In genomic region chr3:44761347-44762169, GRCh38 we compare ENCODE assay signal across 8 cellular contexts. TPM values are rescaled to one million over a fixed set of nuclear protein-coding genes. Genes with fewer than 3 reads are reported as not detected.
A peak's percentile ranks its signal among the peaks of the same experiment; 100 is the strongest.
DNase-seq lines count a peak whose midpoint lies in the region; ATAC-seq and TF ChIP-seq lines count a peak whose summit lies in the region.

Gene KIAA1143, minus strand, starts transcription at chr3:44761619. Its CDS starts 17 bp downstream, at chr3:44761602.
A gene with protein sequence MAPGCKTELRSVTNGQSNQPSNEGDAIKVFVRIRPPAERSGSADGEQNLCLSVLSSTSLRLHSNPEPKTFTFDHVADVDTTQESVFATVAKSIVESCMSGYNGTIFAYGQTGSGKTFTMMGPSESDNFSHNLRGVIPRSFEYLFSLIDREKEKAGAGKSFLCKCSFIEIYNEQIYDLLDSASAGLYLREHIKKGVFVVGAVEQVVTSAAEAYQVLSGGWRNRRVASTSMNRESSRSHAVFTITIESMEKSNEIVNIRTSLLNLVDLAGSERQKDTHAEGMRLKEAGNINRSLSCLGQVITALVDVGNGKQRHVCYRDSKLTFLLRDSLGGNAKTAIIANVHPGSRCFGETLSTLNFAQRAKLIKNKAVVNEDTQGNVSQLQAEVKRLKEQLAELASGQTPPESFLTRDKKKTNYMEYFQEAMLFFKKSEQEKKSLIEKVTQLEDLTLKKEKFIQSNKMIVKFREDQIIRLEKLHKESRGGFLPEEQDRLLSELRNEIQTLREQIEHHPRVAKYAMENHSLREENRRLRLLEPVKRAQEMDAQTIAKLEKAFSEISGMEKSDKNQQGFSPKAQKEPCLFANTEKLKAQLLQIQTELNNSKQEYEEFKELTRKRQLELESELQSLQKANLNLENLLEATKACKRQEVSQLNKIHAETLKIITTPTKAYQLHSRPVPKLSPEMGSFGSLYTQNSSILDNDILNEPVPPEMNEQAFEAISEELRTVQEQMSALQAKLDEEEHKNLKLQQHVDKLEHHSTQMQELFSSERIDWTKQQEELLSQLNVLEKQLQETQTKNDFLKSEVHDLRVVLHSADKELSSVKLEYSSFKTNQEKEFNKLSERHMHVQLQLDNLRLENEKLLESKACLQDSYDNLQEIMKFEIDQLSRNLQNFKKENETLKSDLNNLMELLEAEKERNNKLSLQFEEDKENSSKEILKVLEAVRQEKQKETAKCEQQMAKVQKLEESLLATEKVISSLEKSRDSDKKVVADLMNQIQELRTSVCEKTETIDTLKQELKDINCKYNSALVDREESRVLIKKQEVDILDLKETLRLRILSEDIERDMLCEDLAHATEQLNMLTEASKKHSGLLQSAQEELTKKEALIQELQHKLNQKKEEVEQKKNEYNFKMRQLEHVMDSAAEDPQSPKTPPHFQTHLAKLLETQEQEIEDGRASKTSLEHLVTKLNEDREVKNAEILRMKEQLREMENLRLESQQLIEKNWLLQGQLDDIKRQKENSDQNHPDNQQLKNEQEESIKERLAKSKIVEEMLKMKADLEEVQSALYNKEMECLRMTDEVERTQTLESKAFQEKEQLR (N-terminal part only) (plus strand): TSS chr3:44761794. CDS start chr3:44761866, 72 bp downstream.

- H2BK15ac ChIP-seq in IMR-90 (ENCODE audit: low read depth, low read length): no peak within 1 kb of the TSS

- peak within 1 kb of the TSS; percentile 51 for H3K4ac ChIP-seq in IMR-90 (ENCODE audit: low read depth, low read length)

- intact Hi-C loops in IMR-90 (cut with micrococcal nuclease) (loop anchor here (1.0 to 2.0 kb wide), 2 partner anchors 153 to 229 kb away; no protein-coding TSS in a partner anchor), OCI-LY7 (cut with micrococcal nuclease; ENCODE audit: unreplicated experiment) (loop anchor here (1.0 to 10.0 kb wide), 6 partner anchors 32 to 1333 kb away; partner anchors contain the start of genes TCAIM, TMEM42, ZNF197 and ZNF501), mucosa of descending colon (cut with DNase I, micrococcal nuclease) (no loop called here)

- H2BK120ac ChIP-seq in IMR-90 (ENCODE audit: low read depth, low read length): no peak within 1 kb of the TSS

- H3K36me3 ChIP-seq in IMR-90 (ENCODE audit: control insufficient read depth, insufficient read depth, low read length): peaks cover 5% of the 10 kb centered on the region
- peaks cover 69% of the 10 kb centered on the region for H3K36me3 ChIP-seq in OCI-LY7 (ENCODE audit: insufficient read depth, low read length)
- no peaks in the 10 kb centered on the region for H3K36me3 ChIP-seq in mucosa of descending colon (ENCODE audit: low read depth)

- H2AFZ ChIP-seq in IMR-90 (replicated peaks; ENCODE audit: low read length, poor library complexity) (peak within 1 kb of the TSS; percentile 98), OCI-LY7 (ENCODE audit: low read length) (peak within 1 kb of the TSS; percentile 60)

- CTCF ChIA-PET in IMR-90 (lab: Yijun Ruan, JAX): no interaction called here
- CTCF ChIA-PET in OCI-LY7 (lab: Charles Lee; ENCODE audit: unreplicated experiment): interaction anchor here (0.5 kb wide), 1 partner anchor 284 kb away, joined by 3 read pairs; the partner anchor contains the start of gene ZNF445

- no peak within 1 kb of the TSS for H2BK20ac ChIP-seq in IMR-90 (ENCODE audit: low read depth, low read length)

- peak within 1 kb of the TSS; percentile 50 to 78 for H4K8ac ChIP-seq in IMR-90 (ENCODE audit: low read depth in 2 of 2, low read length in 2 of 2)

- no peaks in the 10 kb centered on the region for H3K4me1 ChIP-seq in IMR-90 (ENCODE audit: control insufficient read depth, insufficient read depth, low read length)
- peaks cover 12% of the 10 kb centered on the region for H3K4me1 ChIP-seq in OCI-LY7 (ENCODE audit: insufficient read depth, low read length, poor library complexity, severe bottlenecking)
- peaks cover 13% of the 10 kb centered on the region for H3K4me1 ChIP-seq in mucosa of descending colon (ENCODE audit: low read depth)

- H3K27ac ChIP-seq in IMR-90 (ENCODE audit: insufficient read depth, low read length): peak within 1 kb of the TSS; percentile 47
- peak within 1 kb of the TSS; percentile 62 for H3K27ac ChIP-seq in OCI-LY7 (ENCODE audit: low read depth, low read length, poor library complexity, severe bottlenecking)

- peak; percentile 73 for TF ChIP-seq POLR2A in IMR-90 (IDR thresholded peaks at IDR 0.05; ENCODE audit: low read depth, low read length)

- H2AK9ac ChIP-seq in IMR-90 (replicated peaks; ENCODE audit: low read depth, low read length, poor library complexity): peak within 1 kb of the TSS; percentile 74

- H2AK5ac ChIP-seq in IMR-90 (ENCODE audit: low read depth, low read length): no peak within 1 kb of the TSS; the same call in 1 of the 2 replicates

- H3K9ac ChIP-seq in IMR-90 (ENCODE audit: low read depth, low read length): peak within 1 kb of the TSS; percentile 67

- peak within 1 kb of the TSS; percentile 19 for H4K5ac ChIP-seq in IMR-90 (ENCODE audit: low read depth, low read length)

- no peaks in the 10 kb centered on the region for H3K9me1 ChIP-seq in IMR-90 (ENCODE audit: insufficient read depth, low read length)

- H3K23ac ChIP-seq in IMR-90 (ENCODE audit: low read depth, low read length): peak within 1 kb of the TSS; percentile 69

- dilution Hi-C loops in IMR-90 (cut with HindIII; ENCODE audit: low sequenced_read_pairs, unreplicated experiment): no loop called here

- H4K91ac ChIP-seq in IMR-90 (ENCODE audit: insufficient read depth, low read depth, low read length): peak within 1 kb of the TSS; percentile 6; the same call in 1 of the 2 replicates

- TF ChIP-seq CTCF in IMR-90 (conservative IDR thresholded peaks at IDR 0.05; ENCODE audit: low read depth, low read length) (no peak), OCI-LY7 (conservative IDR thresholded peaks at IDR 0.05; ENCODE audit: low read length) (peak; percentile 66), epithelial cell of esophagus (IDR thresholded peaks at IDR 0.05; ENCODE audit: insufficient read depth, low read depth, low read length, missing control alignments) (no peak), mucosa of descending colon (IDR thresholded peaks at IDR 0.05) (no peak)

- H2BK5ac ChIP-seq in IMR-90 (ENCODE audit: low read depth, low read length, poor library complexity, severe bottlenecking): peak within 1 kb of the TSS; percentile 53

- DNase-seq in DMS 273 (lab: John Stamatoyannopoulos, UW; ENCODE audit: unreplicated experiment) (peak; percentile 96), IMR-90 (peak; percentile 95), OCI-LY7 (ENCODE audit: low spot score) (peak; percentile 97), activated T-cell treated with anti-CD3 and anti-CD28 coated beads for 24 hours (ENCODE audit: low read depth) (peak; percentile 97), epithelial cell of esophagus (ENCODE audit: low read depth) (peak; percentile 97), mucosa of descending colon (peak; percentile 98 to 99 (median 98))
- peak; percentile 98 for DNase-seq in stimulated activated CD8-positive, alpha-beta memory T cell treated with anti-CD3 and anti-CD28 coated beads, Interleukin-4, amount 100 ng/mL, for 24 hours (ENCODE audit: low read depth)

- TF ChIP-seq RAD21 in IMR-90 (IDR thresholded peaks at IDR 0.05; ENCODE audit: low read length): peak; percentile 3; the same call in 1 of the 2 replicates

- peaks cover 15 to 49% of the 10 kb centered on the region in 2 experiments for H3K79me1 ChIP-seq in IMR-90 (ENCODE audit: low read depth in 1 of 2, low read length in 2 of 2)

- H3K4me3 ChIP-seq in IMR-90 (ENCODE audit: insufficient read depth, low read depth, low read length) (peak within 1 kb of the TSS; percentile 69), OCI-LY7 (ENCODE audit: low read depth, low read length, poor library complexity, severe bottlenecking) (peak within 1 kb of the TSS; percentile 84), epithelial cell of esophagus (ENCODE audit: low read length) (peak within 1 kb of the TSS; percentile 92), mucosa of descending colon (peak within 1 kb of the TSS; percentile 43)

- no peak within 1 kb of the TSS for H3K18ac ChIP-seq in IMR-90 (ENCODE audit: low read depth, low read length)

- peaks cover 91% of the 10 kb centered on the region for H3K79me2 ChIP-seq in OCI-LY7 (ENCODE audit: insufficient read depth, low read depth, low read length)

- 0% methylated on average over 46 of the region's 70 CpGs; no CpG with 5 or more reads in 1 of the 2 experiments for WGBS in IMR-90 (ENCODE audit: extremely low coverage in 2 of 2, insufficient read length in 1 of 2), 2 experiments

- H3K14ac ChIP-seq in IMR-90 (replicated peaks; ENCODE audit: low read depth, low read length): peak within 1 kb of the TSS; percentile 58

- peak within 1 kb of the TSS; percentile 92 for H3K4me2 ChIP-seq in IMR-90 (ENCODE audit: low read depth, low read length)
- H3K4me2 ChIP-seq in OCI-LY7 (ENCODE audit: low read length): peak within 1 kb of the TSS; percentile 81

- ATAC-seq in GM21528 (IDR thresholded peaks at IDR 0.05; ENCODE audit: low FRiP score, unreplicated experiment): peak; percentile 89
- peak; percentile 92 for ATAC-seq in IMR-90 (ENCODE audit: low read depth)
- peak; percentile 99 for ATAC-seq in mucosa of descending colon

- in situ Hi-C loops in IMR-90 (cut with MboI; ENCODE audit: low sequenced_read_pairs): no loop called here

- no peaks in the 10 kb centered on the region for H3K9me2 ChIP-seq in OCI-LY7 (ENCODE audit: insufficient read depth, low read length)

- peak within 1 kb of the TSS; percentile 59 for H3K56ac ChIP-seq in IMR-90 (ENCODE audit: extremely low read depth, insufficient read depth, low read length)

- H4K20me1 ChIP-seq in IMR-90 (ENCODE audit: insufficient read depth, low read length): no peaks in the 10 kb centered on the region
- no peaks in the 10 kb centered on the region for H4K20me1 ChIP-seq in OCI-LY7 (ENCODE audit: insufficient read depth, low read length)

- BruUV-seq in IMR-90 (replicated peaks; lab: Mats Ljungman, UMichigan): TSS peak; percentile 72
- BruUV-seq in OCI-LY7 (replicated peaks; lab: Mats Ljungman, UMichigan): no TSS peak

- peaks cover 5% of the 10 kb centered on the region for H3K9me3 ChIP-seq in IMR-90 (ENCODE audit: control insufficient read depth, insufficient read depth, low read length)
- H3K9me3 ChIP-seq in OCI-LY7 (ENCODE audit: low read length): peaks cover 46% of the 10 kb centered on the region
- H3K9me3 ChIP-seq in mucosa of descending colon: peaks cover 30% of the 10 kb centered on the region

- no peaks in the 10 kb centered on the region for H3K27me3 ChIP-seq in IMR-90 (ENCODE audit: control insufficient read depth, insufficient read depth, low read length)

- POLR2A ChIA-PET in IMR-90 (lab: Charles Lee; ENCODE audit: unreplicated experiment): no interaction called here
- POLR2A ChIA-PET in OCI-LY7 (lab: Charles Lee): interaction anchor here (0.6 to 1.5 kb wide), 6 partner anchors 11 to 423 kb away, joined by 3 to 10 read pairs (median 4); partner anchors contain the start of gene TCAIM

RNA-seq across cellular contexts. Expression of gene KIAA1143, which starts in this region (rescaled TPM):
- total RNA-seq in IMR-90 (2012; rRNA removed): 16.8 and 23.9 TPM in 2 replicates
- polyA plus RNA-seq in IMR-90 (2012; rRNA removed): 4.8 and 6.2 TPM in 2 replicates
- polyA plus RNA-seq in IMR-90 (2012; cell fraction: cytosol; rRNA removed): 1.5 and 2.6 TPM in 2 replicates
- 0.49 and 2.7 TPM in 2 replicates for polyA plus RNA-seq in IMR-90 (2012; cell fraction: nucleus; rRNA removed; ENCODE audit: low replicate concordance)
- total RNA-seq in OCI-LY7 (2014; rRNA removed; shearing (Covaris generic)): 17.2 and 18.7 TPM in 2 replicates
- 39.1 and 46.7 TPM in 2 replicates for total RNA-seq in OCI-LY7 (2022)
- 10 to 100 TPM; 18.8 to 29.2 (median 19.1) TPM for total RNA-seq in mucosa of descending colon

RNA-seq across cellular contexts. Expression of the second gene that starts in this region (rescaled TPM):
- total RNA-seq in IMR-90 (2012; rRNA removed) (8.4 and 10.8 TPM in 2 replicates), OCI-LY7 (2022) (37.0 and 41.1 TPM in 2 replicates), mucosa of descending colon (1 to 10 TPM; 1.6 to 7.6 (median 2.4) TPM)
- 2.9 and 3.7 TPM in 2 replicates for polyA plus RNA-seq in IMR-90 (2012; rRNA removed)
- 0.27 and 0.32 TPM in 2 replicates for polyA plus RNA-seq in IMR-90 (2012; cell fraction: cytosol; rRNA removed)
- 0.29 and 1.8 TPM in 2 replicates for polyA plus RNA-seq in IMR-90 (2012; cell fraction: nucleus; rRNA removed; ENCODE audit: low replicate concordance)
- 44.9 and 51.8 TPM in 2 replicates for total RNA-seq in OCI-LY7 (2014; rRNA removed; shearing (Covaris generic))

Comparison
In these comparisons a context has a peak if more than half of its experiments do, and no peak if none do; other contexts are left out.
1. Peak in every context shown above with its lines: DNase-seq, ATAC-seq, H3K4me3 ChIP-seq and H3K27ac ChIP-seq.
2. intact Hi-C loops: an anchor here in IMR-90 (1.0 to 2.0 kb wide) and OCI-LY7 (1.0 to 10.0 kb wide); none called in mucosa of descending colon.